Comparison of ENCODE assay signal across 23 cellular contexts in the genomic region with DNA sequence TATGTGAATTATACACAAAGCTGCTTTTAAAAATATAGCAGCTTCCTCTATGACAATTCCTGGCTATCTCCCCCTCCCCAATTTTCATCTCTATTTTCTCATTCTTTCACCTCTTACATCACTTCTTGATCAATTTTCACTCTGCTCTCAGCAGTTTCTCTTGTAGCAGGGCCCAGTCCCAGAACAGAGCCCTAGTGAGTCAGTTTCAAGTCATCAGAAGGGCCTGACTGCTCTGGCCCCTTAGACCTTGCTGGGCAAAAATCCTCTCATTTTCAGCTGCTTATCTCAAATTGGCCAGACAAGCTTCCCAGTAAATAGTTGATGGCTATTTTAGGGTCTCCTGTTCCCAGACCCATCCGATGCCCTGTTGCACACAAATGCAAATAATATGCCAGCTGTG.
DNase-seq lines count a peak whose midpoint lies in the region; ATAC-seq and TF ChIP-seq lines count a peak whose summit lies in the region.
"Had no signal": no experiment of that assay in that cellular context is flagged by ENCODE, and none has a peak within 500 bp of the region (broad histone marks: within the 10 kb centered on the region; RNA-seq: fewer than 3 reads in every experiment).

No MANE protein-coding gene starts in this region.

- peaks cover 11% of the 10 kb centered on the region for H3K36me3 Mint-ChIP-seq in endodermal cell (ENCODE audit: low read depth)
- H3K36me3 Mint-ChIP-seq: CD14-positive monocyte had no signal

- peak; percentile 51; the same call in 1 of the 3 replicates for ATAC-seq in RWPE2 (ENCODE audit: low read depth)
- ATAC-seq in HG03045 (IDR thresholded peaks at IDR 0.05; ENCODE audit: unreplicated experiment): no peak
- ATAC-seq: A549, esophagus mucosa, K562, left lung had no signal

- no peaks in the 10 kb centered on the region for H3K4me1 ChIP-seq in RWPE2 (ENCODE audit: insufficient read depth, poor library complexity, severe bottlenecking)
- H3K4me1 ChIP-seq in fibroblast of lung (ENCODE audit: control insufficient read depth, extremely low read depth, insufficient read depth, low read length): no peaks in the 10 kb centered on the region
- peaks cover 5% of the 10 kb centered on the region for H3K4me1 ChIP-seq in osteoblast (ENCODE audit: insufficient read depth, low read length)
- H3K4me1 ChIP-seq in endodermal cell (ENCODE audit: control insufficient read depth, insufficient read depth, low read length): peaks cover 6% of the 10 kb centered on the region
- H3K4me1 ChIP-seq: A549, SJCRH30, testis had no signal

- H3K27ac Mint-ChIP-seq in endodermal cell: no peak overlapping the region
- H3K27ac Mint-ChIP-seq: CD14-positive monocyte had no signal

- no peaks in the 10 kb centered on the region for H3K79me2 ChIP-seq in fibroblast of lung (ENCODE audit: control insufficient read depth, insufficient read depth, low read length)
- no peaks in the 10 kb centered on the region for H3K79me2 ChIP-seq in osteoblast (ENCODE audit: insufficient read depth, low read length)

- WGBS in endodermal cell (ENCODE audit: insufficient coverage in 1 of 2, insufficient read length in 1 of 2), 2 experiments: 96% methylated on average over 1 of the region's 1 CpG; no CpG with 5 or more reads in 1 of the 2 experiments

- H3K9me3 ChIP-seq in RWPE2 (ENCODE audit: severe bottlenecking): no peaks in the 10 kb centered on the region
- H3K9me3 ChIP-seq in fibroblast of lung (ENCODE audit: control insufficient read depth, insufficient read depth, low read depth, low read length): no peaks in the 10 kb centered on the region
- H3K9me3 ChIP-seq in osteoblast (ENCODE audit: low read depth, low read length): no peaks in the 10 kb centered on the region
- no peaks in the 10 kb centered on the region for H3K9me3 ChIP-seq in endodermal cell (ENCODE audit: control insufficient read depth, low read length)
- H3K9me3 ChIP-seq: A549, left lung, SJCRH30, testis had no signal

- H3K27me3 Mint-ChIP-seq in endodermal cell (ENCODE audit: insufficient read depth): no peaks in the 10 kb centered on the region

- H3K4me2 ChIP-seq in fibroblast of lung (ENCODE audit: extremely low read depth, insufficient read depth, low read length) (no peak overlapping the region), osteoblast (ENCODE audit: insufficient read depth, low read length) (no peak overlapping the region)
- H3K4me2 ChIP-seq: A549 had no signal

- H4K20me1 ChIP-seq in fibroblast of lung (ENCODE audit: control insufficient read depth, extremely low read depth, insufficient read depth, low read length): no peaks in the 10 kb centered on the region
- no peaks in the 10 kb centered on the region for H4K20me1 ChIP-seq in osteoblast (ENCODE audit: insufficient read depth, low read length)

- H3K27ac ChIP-seq in RWPE2 (ENCODE audit: poor library complexity, severe bottlenecking) (no peak overlapping the region), fibroblast of lung (ENCODE audit: insufficient read depth, low read length) (no peak overlapping the region), osteoblast (ENCODE audit: low read depth, low read length) (no peak overlapping the region), endodermal cell (ENCODE audit: low read depth, low read length) (no peak overlapping the region)
- H3K27ac ChIP-seq: A549, left lung, SJCRH30, testis had no signal

- H3K9ac ChIP-seq in fibroblast of lung (ENCODE audit: insufficient read depth, low read length) (no peak overlapping the region), endodermal cell (ENCODE audit: extremely low read depth, low read length, poor library complexity, severe bottlenecking) (no peak overlapping the region)

- H3K4me1 Mint-ChIP-seq in endodermal cell: peaks cover 10% of the 10 kb centered on the region
- H3K4me1 Mint-ChIP-seq: CD14-positive monocyte had no signal

- H3K27me3 ChIP-seq in RWPE2 (ENCODE audit: insufficient read depth, poor library complexity, severe bottlenecking): no peaks in the 10 kb centered on the region
- H3K27me3 ChIP-seq in fibroblast of lung (ENCODE audit: control insufficient read depth, insufficient read depth, low read length): no peaks in the 10 kb centered on the region
- no peaks in the 10 kb centered on the region for H3K27me3 ChIP-seq in osteoblast (ENCODE audit: insufficient read depth, low read length)
- H3K27me3 ChIP-seq in endodermal cell (ENCODE audit: control insufficient read depth, insufficient read depth, low read length, poor library complexity, severe bottlenecking): no peaks in the 10 kb centered on the region
- H3K27me3 ChIP-seq: left lung, SJCRH30, testis had no signal

- H3K36me3 ChIP-seq in RWPE2 (ENCODE audit: low read depth): no peaks in the 10 kb centered on the region; the same call in 1 of the 2 replicates
- no peaks in the 10 kb centered on the region for H3K36me3 ChIP-seq in fibroblast of lung (ENCODE audit: control insufficient read depth, insufficient read depth, low read length)
- H3K36me3 ChIP-seq in osteoblast (ENCODE audit: insufficient read depth, low read length): peaks cover 4% of the 10 kb centered on the region
- H3K36me3 ChIP-seq in endodermal cell (ENCODE audit: control insufficient read depth, insufficient read depth, low read length): no peaks in the 10 kb centered on the region
- H3K36me3 ChIP-seq: left lung, SJCRH30 had no signal

- DNase-seq in AG20443 (ENCODE audit: low spot score): peak; percentile 59
- no peak for DNase-seq in RWPE2 (ENCODE audit: low spot score)
- peak; percentile 24 to 42 for DNase-seq in fibroblast of lung (ENCODE audit: low read depth in 2 of 2)
- DNase-seq in osteoblast (ENCODE audit: insufficient read length, low spot score, missing footprints): peak; percentile 83
- no peak for DNase-seq in NCI-H510A (lab: John Stamatoyannopoulos, UW)
- no peak for DNase-seq in GM19240 (ENCODE audit: insufficient read length, low spot score)
- DNase-seq in endodermal cell: no peak
- DNase-seq: activated CD4-positive, alpha-beta T cell treated with anti-CD3 and anti-CD28 coated beads, Interleukin-2, amount 50 U/mL, for 1 hour; activated CD8-positive, alpha-beta memory T cell treated with anti-CD3 and anti-CD28 coated beads, Interleukin-2, amount 50 U/mL, for 48 hours; activated effector memory CD4-positive, alpha-beta T cell treated with anti-CD3 and anti-CD28 coated beads, Interleukin-2, amount 50 U/mL, for 16 hours; central memory CD4-positive, alpha-beta T cell; head of caudate nucleus; left lung; NCI-H1694; NCI-H748 treated with DMSO at 0.1 percent for 48 hours; SJCRH30; T-helper 1 cell; testis had no signal

- TF ChIP-seq CTCF in RWPE2 (IDR thresholded peaks at IDR 0.05; ENCODE audit: poor library complexity, severe bottlenecking) (no peak), fibroblast of lung (conservative IDR thresholded peaks at IDR 0.05 in 1 of 2, IDR thresholded peaks at IDR 0.05 in 1 of 2; ENCODE audit: low read depth in 1 of 2, low read length in 2 of 2) (no peak), osteoblast (IDR thresholded peaks at IDR 0.05; ENCODE audit: extremely low read depth, low read depth, low read length) (no peak), endodermal cell (conservative IDR thresholded peaks at IDR 0.05) (no peak)

- H3K4me3 ChIP-seq in RWPE2 (ENCODE audit: severe bottlenecking): no peak overlapping the region
- H3K4me3 ChIP-seq in fibroblast of lung (replicated peaks in 1 of 4; ENCODE audit: control extremely low read depth in 1 of 4, insufficient read depth in 1 of 4, low read depth in 3 of 4, low read length in 4 of 4): no peak overlapping the region
- H3K4me3 ChIP-seq in osteoblast (ENCODE audit: insufficient read depth, low read length): no peak overlapping the region
- no peak overlapping the region for H3K4me3 ChIP-seq in endodermal cell (ENCODE audit: low read length)
- H3K4me3 ChIP-seq: A549, K562, left lung, SJCRH30, testis had no signal

- H3K9me3 Mint-ChIP-seq in endodermal cell: no peaks in the 10 kb centered on the region
- H3K9me3 Mint-ChIP-seq: CD14-positive monocyte had no signal

- H3K4me3 Mint-ChIP-seq in endodermal cell: no peak overlapping the region
- H3K4me3 Mint-ChIP-seq: CD14-positive monocyte had no signal

- no peak overlapping the region for H2AFZ ChIP-seq in fibroblast of lung (ENCODE audit: low read length)
- H2AFZ ChIP-seq in osteoblast (ENCODE audit: low read length): no peak overlapping the region

Comparison
In these comparisons a context has a peak if more than half of its experiments do, and no peak if none do; other contexts are left out.
1. DNase-seq: peak in AG20443 (single experiment), fibroblast of lung (2 of 2) and osteoblast (single experiment); none in RWPE2 (single experiment), NCI-H510A (single experiment), GM19240 (single experiment) and endodermal cell (single experiment).